ENCODE assay signal across 20 cellular contexts in the genomic region with DNA sequence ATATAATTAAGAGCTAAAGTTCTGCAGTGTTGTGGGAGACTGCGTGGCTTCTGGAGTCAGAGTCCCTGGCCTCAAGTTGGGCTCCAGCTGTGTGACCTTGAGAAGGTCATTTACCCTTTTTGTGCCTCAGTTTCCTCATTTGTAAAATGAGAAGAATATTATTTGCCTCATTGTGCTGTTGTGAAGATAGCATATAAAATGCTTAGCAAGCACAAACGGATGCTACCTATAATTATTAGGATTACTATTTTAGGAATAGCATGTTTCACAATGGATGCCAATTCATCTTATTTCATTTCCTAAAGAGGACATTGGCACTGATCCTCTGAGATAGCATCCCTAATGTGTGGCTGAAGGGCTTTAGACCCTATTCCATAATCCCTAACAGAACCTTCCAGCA.
DNase-seq lines count a peak whose midpoint lies in the region; ATAC-seq, FAIRE-seq and TF ChIP-seq lines count a peak whose summit lies in the region.
"Had no signal": no experiment of that assay in that cellular context is flagged by ENCODE, and none has a peak within 500 bp of the region (broad histone marks: within the 10 kb centered on the region; RNA-seq: fewer than 3 reads in every experiment).

No MANE protein-coding gene starts in this region.

- no peaks in the 10 kb centered on the region; the same call in 1 of the 2 replicates for H3K9me1 ChIP-seq in IMR-90 (ENCODE audit: insufficient read depth, low read length)

- H3K27ac ChIP-seq in A549 (no peak overlapping the region), IMR-90 (ENCODE audit: insufficient read depth, low read length) (no peak overlapping the region), liver (ENCODE audit: low read depth in 1 of 2, low read length in 2 of 2) (no peak overlapping the region), psoas muscle (peak overlapping the region; percentile 0), esophagus squamous epithelium (peak overlapping the region in 1 of 4 donors; percentile 2)
- H3K27ac ChIP-seq: KMS-11 had no signal

- no TSS peak for BruUV-seq in IMR-90 (replicated peaks; lab: Mats Ljungman, UMichigan)

- no peak overlapping the region for H3K18ac ChIP-seq in IMR-90 (ENCODE audit: low read depth, low read length)

- no peak overlapping the region for H2BK15ac ChIP-seq in IMR-90 (ENCODE audit: low read depth, low read length)

- no peak overlapping the region for H4K91ac ChIP-seq in IMR-90 (ENCODE audit: insufficient read depth, low read depth, low read length)

- no peak overlapping the region for H3K14ac ChIP-seq in IMR-90 (replicated peaks; ENCODE audit: low read depth, low read length)

- H3K4ac ChIP-seq in IMR-90 (ENCODE audit: low read depth, low read length), result peak overlapping the region; percentile 85; the same call in 1 of the 2 replicates

- H2AFZ ChIP-seq in IMR-90 (replicated peaks; ENCODE audit: low read length, poor library complexity), result no peak overlapping the region

- no peaks in the 10 kb centered on the region for H3K27me3 ChIP-seq in IMR-90 (ENCODE audit: control insufficient read depth, insufficient read depth, low read length)
- no peaks in the 10 kb centered on the region for H3K27me3 ChIP-seq in liver (ENCODE audit: control insufficient read depth in 4 of 4, insufficient read depth in 4 of 4, low read length in 3 of 4)
- no peaks in the 10 kb centered on the region for H3K27me3 ChIP-seq in psoas muscle (ENCODE audit: insufficient read depth in 3 of 3, low read length in 2 of 3)
- H3K27me3 ChIP-seq in esophagus squamous epithelium, result no peaks in the 10 kb centered on the region
- H3K27me3 ChIP-seq: SJCRH30 had no signal

- DNase-seq in A549 (ENCODE audit: low read depth in 1 of 2, low spot score in 1 of 2) (no peak), IMR-90 (no peak), psoas muscle (no peak), sciatic nerve (ENCODE audit: low spot score) (no peak), esophagus squamous epithelium (lab: John Stamatoyannopoulos, UW) (no peak), epidermal melanocyte (ENCODE audit: insufficient read length, low spot score) (no peak)
- DNase-seq: DMS53, GF-D8, NCI-H1105, NCI-H2029 treated with DMSO at 0.1 percent for 48 hours, NCI-H345, NCI-H524, NCI-H82, OCI-M1, SJCRH30 had no signal

- H4K20me1 ChIP-seq in IMR-90 (ENCODE audit: insufficient read depth, low read length), result no peaks in the 10 kb centered on the region

- no peak for TF ChIP-seq POLR2A in A549 (IDR thresholded peaks at IDR 0.05; ENCODE audit: low read length)
- TF ChIP-seq POLR2A in IMR-90 (IDR thresholded peaks at IDR 0.05; ENCODE audit: low read depth, low read length), result no peak
- no peak for TF ChIP-seq POLR2A in esophagus squamous epithelium (IDR thresholded peaks at IDR 0.05)

- H3K56ac ChIP-seq in IMR-90 (ENCODE audit: extremely low read depth, insufficient read depth, low read length), result no peak overlapping the region

- peak overlapping the region; percentile 74 for H2BK5ac ChIP-seq in IMR-90 (ENCODE audit: low read depth, low read length, poor library complexity, severe bottlenecking)

- peak overlapping the region; percentile 84 for H2BK120ac ChIP-seq in IMR-90 (ENCODE audit: low read depth, low read length)

- no peak for TF ChIP-seq CTCF in A549 (IDR thresholded peaks at IDR 0.05)
- TF ChIP-seq CTCF in IMR-90 (conservative IDR thresholded peaks at IDR 0.05; ENCODE audit: low read depth, low read length), result no peak
- no peak for TF ChIP-seq CTCF in liver (IDR thresholded peaks at IDR 0.05; ENCODE audit: low read depth, low read length, missing input control)
- TF ChIP-seq CTCF in psoas muscle (IDR thresholded peaks at IDR 0.05), result no peak
- TF ChIP-seq CTCF in esophagus squamous epithelium (IDR thresholded peaks at IDR 0.05), result no peak

- H3K9me3 ChIP-seq in A549 (no peaks in the 10 kb centered on the region), IMR-90 (ENCODE audit: control insufficient read depth, insufficient read depth, low read length) (no peaks in the 10 kb centered on the region), liver (ENCODE audit: control insufficient read depth in 4 of 4, low read length in 3 of 4) (no peaks in the 10 kb centered on the region), psoas muscle (no peaks in the 10 kb centered on the region), esophagus squamous epithelium (no peaks in the 10 kb centered on the region)
- H3K9me3 ChIP-seq: HAP-1, SJCRH30 had no signal

- CTCF ChIA-PET in A549 (lab: Yijun Ruan, JAX), result no interaction called here
- CTCF ChIA-PET in IMR-90 (lab: Yijun Ruan, JAX), result no interaction called here

- no peak for FAIRE-seq in A549 (lab: Jason Lieb, UNC)
- FAIRE-seq: RCC 7860 had no signal

- dilution Hi-C loops in IMR-90 (cut with HindIII; ENCODE audit: low sequenced_read_pairs, unreplicated experiment), result no loop called here

- peak overlapping the region; percentile 69; the same call in 1 of the 2 replicates for H3K23ac ChIP-seq in IMR-90 (ENCODE audit: low read depth, low read length)

- H3K9ac ChIP-seq in IMR-90 (ENCODE audit: low read depth, low read length), result no peak overlapping the region
- H3K9ac ChIP-seq in liver (ENCODE audit: low read depth in 1 of 2, low read length in 2 of 2), result no peak overlapping the region
- H3K9ac ChIP-seq: KMS-11 had no signal

- 0 out of 2 replicates have a peak overlapping the region, but pooled peaks have one; percentile 25 for H2AK5ac ChIP-seq in IMR-90 (ENCODE audit: low read depth, low read length)

- H4K5ac ChIP-seq in IMR-90 (ENCODE audit: low read depth, low read length), result no peak overlapping the region

- 66% methylated on average over 2 of the region's 2 CpGs for WGBS in A549 (ENCODE audit: missing lambda C conversion rate)
- no CpG with 5 or more reads among the region's 2 CpGs for WGBS in IMR-90 (ENCODE audit: extremely low coverage in 2 of 2, insufficient read length in 1 of 2), 2 experiments
- 81% methylated on average over 2 of the region's 2 CpGs for WGBS in liver
- WGBS in psoas muscle, 3 donors, result 26 to 54% (median 44%) methylated on average over 2 of the region's 2 CpGs
- 12 to 52% methylated on average over 2 of the region's 2 CpGs for WGBS in esophagus squamous epithelium, 2 donors

- H2AK9ac ChIP-seq in IMR-90 (replicated peaks; ENCODE audit: low read depth, low read length, poor library complexity), result no peak overlapping the region

- no peak for TF ChIP-seq RAD21 in A549 (conservative IDR thresholded peaks at IDR 0.05 in 1 of 2, IDR thresholded peaks at IDR 0.05 in 1 of 2)
- no peak for TF ChIP-seq RAD21 in IMR-90 (IDR thresholded peaks at IDR 0.05; ENCODE audit: low read length)
- no peak for TF ChIP-seq RAD21 in liver (IDR thresholded peaks at IDR 0.05)

- no peak for TF ChIP-seq EP300 in A549 (IDR thresholded peaks at IDR 0.05)

- in situ Hi-C loops in IMR-90 (cut with MboI; ENCODE audit: low sequenced_read_pairs), result no loop called here

- no peak overlapping the region for H4K8ac ChIP-seq in IMR-90 (ENCODE audit: low read depth in 2 of 2, low read length in 2 of 2)

- H3K79me1 ChIP-seq in IMR-90 (ENCODE audit: low read depth in 1 of 2, low read length in 2 of 2), result peaks cover 30 to 60% of the 10 kb centered on the region in 2 experiments

- H3K36me3 ChIP-seq in IMR-90 (ENCODE audit: control insufficient read depth, insufficient read depth, low read length), result no peaks in the 10 kb centered on the region; the same call in 1 of the 2 replicates
- no peaks in the 10 kb centered on the region for H3K36me3 ChIP-seq in liver (ENCODE audit: control insufficient read depth in 4 of 4, insufficient read depth in 3 of 4, low read depth in 1 of 4, low read length in 3 of 4)
- no peaks in the 10 kb centered on the region for H3K36me3 ChIP-seq in psoas muscle (ENCODE audit: insufficient read depth in 1 of 2, low read depth in 1 of 2)
- no peaks in the 10 kb centered on the region for H3K36me3 ChIP-seq in esophagus squamous epithelium
- H3K36me3 ChIP-seq: HAP-1, SJCRH30 had no signal

- POLR2A ChIA-PET in A549 (lab: Yijun Ruan, JAX) (no interaction called here), IMR-90 (lab: Charles Lee; ENCODE audit: unreplicated experiment) (interaction anchor here (0.5 kb wide), 1 partner anchor 575 kb away, joined by 3 read pairs; no protein-coding TSS in a partner anchor)

- intact Hi-C loops in IMR-90 (cut with micrococcal nuclease), result no loop called here
- intact Hi-C loops in psoas muscle (cut with DNase I), result no loop called here
- intact Hi-C loops in sciatic nerve (cut with DNase I), result no loop called here
- intact Hi-C loops in esophagus squamous epithelium (cut with DNase I), result no loop called here

- H3K4me2 ChIP-seq in A549, result no peak overlapping the region
- H3K4me2 ChIP-seq in IMR-90 (ENCODE audit: low read depth, low read length), result no peak overlapping the region
- H3K4me2 ChIP-seq: KMS-11 had no signal

- H2BK20ac ChIP-seq in IMR-90 (ENCODE audit: low read depth, low read length), result peak overlapping the region; percentile 72

- ATAC-seq in A549 (no peak), IMR-90 (ENCODE audit: low read depth) (no peak), psoas muscle (peak in 2 of 4 donors; percentile 17 to 37), sciatic nerve (no peak), HG02798 (IDR thresholded peaks at IDR 0.05; ENCODE audit: poor library complexity, unreplicated experiment) (no peak)

- peaks cover 14% of the 10 kb centered on the region for H3K4me1 ChIP-seq in A549
- H3K4me1 ChIP-seq in IMR-90 (ENCODE audit: control insufficient read depth, insufficient read depth, low read length), result peaks cover 9% of the 10 kb centered on the region
- H3K4me1 ChIP-seq in liver (ENCODE audit: control insufficient read depth in 4 of 4, insufficient read depth in 4 of 4, low read length in 3 of 4), result no peaks in the 10 kb centered on the region
- H3K4me1 ChIP-seq in psoas muscle, result peaks cover 38% of the 10 kb centered on the region
- H3K4me1 ChIP-seq in esophagus squamous epithelium, result peaks cover 0 to 30% (median 0%) of the 10 kb centered on the region in 3 donors

- H3K4me3 ChIP-seq in A549, result no peak overlapping the region
- no peak overlapping the region for H3K4me3 ChIP-seq in IMR-90 (ENCODE audit: insufficient read depth, low read depth, low read length)
- H3K4me3 ChIP-seq in liver (ENCODE audit: low read depth in 1 of 3, low read length in 3 of 3), result no peak overlapping the region
- H3K4me3 ChIP-seq in psoas muscle, result no peak overlapping the region
- H3K4me3 ChIP-seq in esophagus squamous epithelium, result no peak overlapping the region
- H3K4me3 ChIP-seq: HAP-1, SJCRH30 had no signal

TF ChIP-seq in IMR-90, 13 proteins besides CTCF, POLR2A, EP300 and RAD21:
- peak; percentile 76 for TF ChIP-seq MAFK (IDR thresholded peaks at IDR 0.05; ENCODE audit: low read depth, low read length)
- no peak for TF ChIP-seq SMC3 (IDR thresholded peaks at IDR 0.05; ENCODE audit: low read depth, low read length)
TF ChIP-seq in IMR-90: peak in this region for 1.

TF ChIP-seq in liver, 16 proteins besides CTCF, POLR2A, EP300 and RAD21:
- TF ChIP-seq ATF3 (IDR thresholded peaks at IDR 0.05) (no peak), NR2F2 (IDR thresholded peaks at IDR 0.05) (peak; percentile 18), HNF4G (IDR thresholded peaks at IDR 0.05) (no peak), SP1 (IDR thresholded peaks at IDR 0.05) (no peak), EGR1 (IDR thresholded peaks at IDR 0.05; ENCODE audit: low read depth in 2 of 2) (no peak), YY1 (IDR thresholded peaks at IDR 0.05) (no peak)
